ENCODE assay signal across 10 cellular contexts in genomic region chr5:50501510-50502209, GRCh38.
A peak's percentile ranks its signal among the peaks of the same experiment; 100 is the strongest.
DNase-seq lines count a peak whose midpoint lies in the region; ATAC-seq, FAIRE-seq and TF ChIP-seq lines count a peak whose summit lies in the region.
"Had no signal": no experiment of that assay in that cellular context is flagged by ENCODE, and none has a peak within 500 bp of the region (broad histone marks: within the 10 kb centered on the region; RNA-seq: fewer than 3 reads in every experiment).

No MANE protein-coding gene starts in this region.

- no peak for DNase-seq in activated CD8-positive, alpha-beta memory T cell treated with anti-CD3 and anti-CD28 coated beads, Interleukin-2, amount 10 ng/mL, durations not matched to agents 7 days and 5 days
- DNase-seq in activated CD8-positive, alpha-beta memory T cell treated with anti-CD3 and anti-CD28 coated beads, Interleukin-2, amount 50 U/mL, for 48 hours, result no peak
- peak; percentile 89 for DNase-seq in OCI-LY7 (ENCODE audit: low spot score)
- DNase-seq in stimulated activated naive CD8-positive, alpha-beta T cell treated with anti-CD3 and anti-CD28 coated beads, Interleukin-15, Interleukin-2, amounts not matched to agents 100 U/mL and 50 U/mL, for 24 hours, result no peak
- DNase-seq in D721Med (ENCODE audit: insufficient read length, low spot score), result no peak
- no peak for DNase-seq in GM12892 (ENCODE audit: insufficient read length)
- no peak for DNase-seq in psoas muscle
- DNase-seq: stomach had no signal

- H3K9me3 ChIP-seq in OCI-LY7 (ENCODE audit: low read length), result peaks cover 5% of the 10 kb centered on the region; the same call in 1 of the 2 replicates
- peaks cover 3% of the 10 kb centered on the region for H3K9me3 ChIP-seq in psoas muscle
- H3K9me3 ChIP-seq: stomach had no signal

- WGBS in psoas muscle, 3 donors, result 47 to 53% (median 52%) methylated on average over 2 of the region's 2 CpGs

- no TSS peak for BruUV-seq in OCI-LY7 (replicated peaks; lab: Mats Ljungman, UMichigan)

- no peaks in the 10 kb centered on the region for H4K20me1 ChIP-seq in OCI-LY7 (ENCODE audit: insufficient read depth, low read length)

- ATAC-seq in activated CD8-positive, alpha-beta memory T cell treated with anti-CD3 and anti-CD28 coated beads, Interleukin-2, amount 10 ng/mL, durations not matched to agents 7 days and 5 days, result peak; percentile 96
- ATAC-seq in HG02981 (IDR thresholded peaks at IDR 0.05; ENCODE audit: unreplicated experiment), result peak; percentile 98
- ATAC-seq in stimulated activated naive CD8-positive, alpha-beta T cell treated with anti-CD3 and anti-CD28 coated beads, Interleukin-15, Interleukin-2, amounts not matched to agents 100 U/mL and 50 U/mL, for 24 hours, result peak; percentile 78
- ATAC-seq in psoas muscle, result no peak

- intact Hi-C loops in OCI-LY7 (cut with micrococcal nuclease; ENCODE audit: unreplicated experiment), result loop anchor here (1.0 to 5.0 kb wide), 3 partner anchors 56 to 166 kb away; partner anchors contain the start of genes EMB and PARP8
- intact Hi-C loops in psoas muscle (cut with DNase I), result no loop called here

- peaks cover 5% of the 10 kb centered on the region for H3K9me3 Mint-ChIP-seq in activated CD8-positive, alpha-beta memory T cell treated with anti-CD3 and anti-CD28 coated beads, Interleukin-2, amount 10 ng/mL, durations not matched to agents 7 days and 5 days (ENCODE audit: low read depth)

- peak overlapping the region; percentile 95 for H3K27ac ChIP-seq in OCI-LY7 (ENCODE audit: low read depth, low read length, poor library complexity, severe bottlenecking)
- no peak overlapping the region for H3K27ac ChIP-seq in psoas muscle
- H3K27ac ChIP-seq: stomach had no signal

- H3K27me3 ChIP-seq in psoas muscle (ENCODE audit: insufficient read depth in 3 of 3, low read length in 2 of 3), result no peaks in the 10 kb centered on the region
- H3K27me3 ChIP-seq: stomach had no signal

- peak overlapping the region; percentile 62 for H3K27ac Mint-ChIP-seq in activated CD8-positive, alpha-beta memory T cell treated with anti-CD3 and anti-CD28 coated beads, Interleukin-2, amount 10 ng/mL, durations not matched to agents 7 days and 5 days
- H3K27ac Mint-ChIP-seq: brain had no signal

- no peaks in the 10 kb centered on the region for H3K79me2 ChIP-seq in OCI-LY7 (ENCODE audit: insufficient read depth, low read depth, low read length)

- H2AFZ ChIP-seq in OCI-LY7 (ENCODE audit: low read length), result peak overlapping the region; percentile 52; the same call in 1 of the 2 replicates

- no peaks in the 10 kb centered on the region for H3K9me2 ChIP-seq in OCI-LY7 (ENCODE audit: insufficient read depth, low read length)

- H3K36me3 Mint-ChIP-seq in activated CD8-positive, alpha-beta memory T cell treated with anti-CD3 and anti-CD28 coated beads, Interleukin-2, amount 10 ng/mL, durations not matched to agents 7 days and 5 days, result peaks cover 25% of the 10 kb centered on the region
- H3K36me3 Mint-ChIP-seq: brain had no signal

- H3K4me2 ChIP-seq in OCI-LY7 (ENCODE audit: low read length), result peak overlapping the region; percentile 79

- H3K4me3 ChIP-seq in OCI-LY7 (ENCODE audit: low read depth, low read length, poor library complexity, severe bottlenecking), result peak overlapping the region; percentile 52
- no peak overlapping the region for H3K4me3 ChIP-seq in psoas muscle
- H3K4me3 ChIP-seq: stomach had no signal

- CTCF ChIA-PET in activated CD8-positive, alpha-beta memory T cell treated with anti-CD3 and anti-CD28 coated beads, Interleukin-2, amount 10 ng/mL, durations not matched to agents 7 days and 5 days (lab: Charles Lee), result interaction anchor here (0.9 kb wide), 1 partner anchor 61 kb away, joined by 4 read pairs; the partner anchor contains the start of gene EMB
- CTCF ChIA-PET in OCI-LY7 (lab: Charles Lee; ENCODE audit: unreplicated experiment), result no interaction called here

- no peak for TF ChIP-seq POLR2A in GM12892 (IDR thresholded peaks at IDR 0.05; ENCODE audit: low read depth, low read length)

- H3K36me3 ChIP-seq in OCI-LY7 (ENCODE audit: insufficient read depth, low read length) (no peaks in the 10 kb centered on the region; the same call in 1 of the 2 replicates), psoas muscle (ENCODE audit: insufficient read depth in 1 of 2, low read depth in 1 of 2) (no peaks in the 10 kb centered on the region)
- H3K36me3 ChIP-seq: stomach had no signal

- H3K4me1 Mint-ChIP-seq in activated CD8-positive, alpha-beta memory T cell treated with anti-CD3 and anti-CD28 coated beads, Interleukin-2, amount 10 ng/mL, durations not matched to agents 7 days and 5 days, result peaks cover 10% of the 10 kb centered on the region
- H3K4me1 Mint-ChIP-seq: brain had no signal

- POLR2A ChIA-PET in OCI-LY7 (lab: Charles Lee), result interaction anchor here (0.6 to 2.7 kb wide), 8 partner anchors 9 to 160 kb away, joined by 3 to 15 read pairs (median 4); partner anchors contain the start of gene EMB

- H3K4me1 ChIP-seq in OCI-LY7 (ENCODE audit: insufficient read depth, low read length, poor library complexity, severe bottlenecking) (peaks cover 26% of the 10 kb centered on the region), psoas muscle (no peaks in the 10 kb centered on the region)
- H3K4me1 ChIP-seq: stomach had no signal

- TF ChIP-seq CTCF in OCI-LY7 (conservative IDR thresholded peaks at IDR 0.05; ENCODE audit: low read length) (no peak), D721Med (IDR thresholded peaks at IDR 0.05; ENCODE audit: insufficient read depth, missing control alignments) (no peak), psoas muscle (IDR thresholded peaks at IDR 0.05) (no peak)

- peak overlapping the region; percentile 56 for H3K4me3 Mint-ChIP-seq in activated CD8-positive, alpha-beta memory T cell treated with anti-CD3 and anti-CD28 coated beads, Interleukin-2, amount 10 ng/mL, durations not matched to agents 7 days and 5 days
- H3K4me3 Mint-ChIP-seq: brain had no signal

- no peak for FAIRE-seq in D721Med (lab: Jason Lieb, UNC)
- FAIRE-seq in GM12892 (lab: Jason Lieb, UNC), result no peak

- no peaks in the 10 kb centered on the region for H3K27me3 Mint-ChIP-seq in activated CD8-positive, alpha-beta memory T cell treated with anti-CD3 and anti-CD28 coated beads, Interleukin-2, amount 10 ng/mL, durations not matched to agents 7 days and 5 days

Comparison
In these comparisons a context has a peak if more than half of its experiments do, and no peak if none do; other contexts are left out.
1. ATAC-seq: peak in activated CD8-positive, alpha-beta memory T cell treated with anti-CD3 and anti-CD28 coated beads, Interleukin-2, amount 10 ng/mL, durations not matched to agents 7 days and 5 days (single experiment), HG02981 (single experiment) and stimulated activated naive CD8-positive, alpha-beta T cell treated with anti-CD3 and anti-CD28 coated beads, Interleukin-15, Interleukin-2, amounts not matched to agents 100 U/mL and 50 U/mL, for 24 hours (single experiment); none in psoas muscle (0 of 4).